In the genomic region with DNA sequence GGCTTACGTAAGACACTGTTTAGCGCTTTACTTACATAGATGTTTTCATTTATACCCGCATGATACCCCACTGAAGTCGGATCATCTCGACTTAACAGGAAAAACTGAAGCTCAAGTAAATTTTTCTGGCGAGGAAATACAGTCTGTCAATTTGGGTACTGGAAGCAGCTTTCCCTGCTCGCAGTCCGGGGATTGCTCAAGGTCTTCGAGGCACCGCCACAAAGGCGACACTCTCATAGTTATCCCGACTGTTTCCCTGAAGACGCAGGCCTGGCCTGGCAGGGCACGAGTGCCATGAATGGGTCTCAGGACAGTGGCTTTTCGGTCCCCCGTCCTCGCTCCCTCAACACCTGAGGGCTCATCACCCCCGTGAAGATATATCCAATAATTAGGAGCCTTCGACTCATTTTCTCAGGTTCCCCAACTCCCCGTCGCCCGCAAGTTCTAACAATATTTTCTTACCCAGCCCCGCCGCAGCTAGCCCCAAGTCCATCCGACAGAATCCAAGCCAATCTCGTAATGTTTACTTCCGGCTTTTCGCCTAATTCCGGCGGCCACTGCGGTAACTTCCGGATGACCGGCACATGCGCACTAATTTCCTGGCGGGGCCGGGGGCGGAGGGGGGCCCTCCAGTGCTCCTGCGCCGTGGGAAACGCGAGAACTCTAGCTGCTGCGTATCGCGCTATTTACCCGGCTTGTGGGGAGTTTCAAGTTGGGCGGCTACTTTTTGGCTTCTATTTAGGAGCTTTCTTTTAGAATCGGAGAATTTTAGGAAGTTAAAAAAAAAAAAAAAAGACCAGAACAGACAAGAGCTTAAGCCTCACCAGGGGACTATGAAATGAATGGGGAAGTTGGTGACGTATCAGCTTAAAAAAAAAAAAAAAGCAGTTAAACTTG, we compare ENCODE assay signal across 8 cellular contexts. TPM values are rescaled to one million over a fixed set of nuclear protein-coding genes. Genes with fewer than 3 reads are reported as not detected.
DNase-seq lines count a peak whose midpoint lies in the region; ATAC-seq and TF ChIP-seq lines count a peak whose summit lies in the region.

A gene (minus strand): TSS at position 521 of the 897 bp plus-strand sequence. CDS start 3,787 bp downstream, outside the sequence.

- TF ChIP-seq CTCF in Panc1 (IDR thresholded peaks at IDR 0.05) = no peak

- ATAC-seq in GM21723 (IDR thresholded peaks at IDR 0.05; ENCODE audit: unreplicated experiment) = peak; percentile 77
- peak; percentile 91 for ATAC-seq in Panc1
- ATAC-seq in activated T-cell treated with anti-CD3 and anti-CD28 coated beads, Interleukin-2, amount 50 U/mL, for 4 hours = peak; percentile 78 to 81
- ATAC-seq in esophagus mucosa = peak; percentile 83

- intact Hi-C loops in Panc1 (cut with micrococcal nuclease; ENCODE audit: unreplicated experiment) = no loop called here

- peaks cover 29% of the 10 kb centered on the region for H3K36me3 ChIP-seq in Panc1 (ENCODE audit: control insufficient read depth, insufficient read depth, low read length)
- peaks cover 7 to 8% of the 10 kb centered on the region in 2 donors for H3K36me3 ChIP-seq in muscle layer of duodenum (ENCODE audit: control insufficient read depth in 1 of 2, insufficient read depth in 2 of 2, low read length in 2 of 2)

- H3K4me3 ChIP-seq in Panc1 (ENCODE audit: low read depth in 2 of 2, low read length in 2 of 2) (peak within 1 kb of the TSS; percentile 74 to 96), muscle layer of duodenum (ENCODE audit: low read depth in 1 of 2, low read length in 2 of 2) (peak within 1 kb of the TSS; percentile 97 to 98)

- TSS peak; percentile 94 for BruUV-seq in Panc1 (replicated peaks; lab: Mats Ljungman, UMichigan)

- no peaks in the 10 kb centered on the region for H3K9me3 Mint-ChIP-seq in activated T-cell treated with anti-CD3 and anti-CD28 coated beads, Interleukin-2, amount 50 U/mL, for 4 hours

- no peaks in the 10 kb centered on the region for H3K27me3 Mint-ChIP-seq in activated T-cell treated with anti-CD3 and anti-CD28 coated beads, Interleukin-2, amount 50 U/mL, for 4 hours (ENCODE audit: low read depth)

- in situ Hi-C loops in Panc1 (cut with HindIII; ENCODE audit: low pct_unique_long_range_greater_than_20kb, low sequenced_read_pairs) = no loop called here

- H3K27me3 ChIP-seq in Panc1 (ENCODE audit: control insufficient read depth, insufficient read depth, low read length) = no peaks in the 10 kb centered on the region
- no peaks in the 10 kb centered on the region for H3K27me3 ChIP-seq in muscle layer of duodenum (ENCODE audit: low read depth, low read length)

- DNase-seq in DMS53 (lab: John Stamatoyannopoulos, UW) = peak; percentile 98
- peak; percentile 36 for DNase-seq in KG1 (lab: John Stamatoyannopoulos, UW)
- peak; percentile 87 for DNase-seq in Panc1 (ENCODE audit: low read depth, low spot score)
- peak; percentile 90 for DNase-seq in activated T-cell treated with anti-CD3 and anti-CD28 coated beads, Interleukin-2, amount 50 U/mL, for 4 hours
- DNase-seq in stimulated activated CD8-positive, alpha-beta memory T cell treated with anti-CD3 and anti-CD28 coated beads, Interleukin-7, amount 100 ng/mL, for 4 hours (ENCODE audit: low read depth in 2 of 2) = peak; percentile 90

- H3K4me1 ChIP-seq in Panc1 (ENCODE audit: control insufficient read depth, insufficient read depth, low read length) = peaks cover 33% of the 10 kb centered on the region
- peaks cover 10 to 31% of the 10 kb centered on the region in 2 donors for H3K4me1 ChIP-seq in muscle layer of duodenum (ENCODE audit: control insufficient read depth in 1 of 2, insufficient read depth in 2 of 2, low read length in 2 of 2)

- no peaks in the 10 kb centered on the region for H3K9me3 ChIP-seq in Panc1 (ENCODE audit: control insufficient read depth, insufficient read depth, low read depth, low read length)
- H3K9me3 ChIP-seq in muscle layer of duodenum (ENCODE audit: control insufficient read depth in 1 of 2, low read length in 2 of 2) = no peaks in the 10 kb centered on the region

- H3K4me3 Mint-ChIP-seq in activated T-cell treated with anti-CD3 and anti-CD28 coated beads, Interleukin-2, amount 50 U/mL, for 4 hours = peak within 1 kb of the TSS; percentile 100

- POLR2A ChIA-PET in Panc1 (lab: Charles Lee) = interaction anchor here (0.6 to 1.0 kb wide), 8 partner anchors 28 to 1052 kb away, joined by 3 to 13 read pairs (median 5); no protein-coding TSS in a partner anchor

- peaks cover 12% of the 10 kb centered on the region for H3K36me3 Mint-ChIP-seq in activated T-cell treated with anti-CD3 and anti-CD28 coated beads, Interleukin-2, amount 50 U/mL, for 4 hours (ENCODE audit: insufficient read depth)

- CTCF ChIA-PET in Panc1 (lab: Charles Lee) = interaction anchor here (0.6 kb wide), 2 partner anchors 243 to 1160 kb away, joined by 5 to 6 read pairs; no protein-coding TSS in a partner anchor

- peaks cover 74% of the 10 kb centered on the region for H3K4me1 Mint-ChIP-seq in activated T-cell treated with anti-CD3 and anti-CD28 coated beads, Interleukin-2, amount 50 U/mL, for 4 hours (ENCODE audit: low read depth)

- H3K27ac ChIP-seq in Panc1 (ENCODE audit: low read length) = peak within 1 kb of the TSS; percentile 99
- peak within 1 kb of the TSS; percentile 94 for H3K27ac ChIP-seq in muscle layer of duodenum (ENCODE audit: low read length)

RNA-seq across cellular contexts. Expression of the gene that starts here (rescaled TPM):
- 45.7 TPM for total RNA-seq in Panc1 (2021; ENCODE audit: unreplicated experiment)
- polyA plus RNA-seq in Panc1 (2012; ENCODE audit: insufficient read length) = 31.0 TPM
- 10 to 100 TPM; 33.2 to 48.3 (median 44.9) TPM for total RNA-seq in activated T-cell treated with anti-CD3 and anti-CD28 coated beads, Interleukin-2, amount 50 U/mL, for 4 hours
- total RNA-seq in esophagus mucosa = 23.8 TPM

Comparison
In these comparisons a context has a peak if more than half of its experiments do, and no peak if none do; other contexts are left out.
1. Peak in every context shown above with its lines: DNase-seq, ATAC-seq, H3K4me3 ChIP-seq and H3K27ac ChIP-seq.
2. DNase-seq: peak in every context shown above with its lines; median percentile 98 in DMS53; 90 in activated T-cell treated with anti-CD3 and anti-CD28 coated beads, Interleukin-2, amount 50 U/mL, for 4 hours; 90 in stimulated activated CD8-positive, alpha-beta memory T cell treated with anti-CD3 and anti-CD28 coated beads, Interleukin-7, amount 100 ng/mL, for 4 hours; 87 in Panc1; 36 in KG1.